Comparison of ENCODE assay signal across 8 cellular contexts in the genomic region with DNA sequence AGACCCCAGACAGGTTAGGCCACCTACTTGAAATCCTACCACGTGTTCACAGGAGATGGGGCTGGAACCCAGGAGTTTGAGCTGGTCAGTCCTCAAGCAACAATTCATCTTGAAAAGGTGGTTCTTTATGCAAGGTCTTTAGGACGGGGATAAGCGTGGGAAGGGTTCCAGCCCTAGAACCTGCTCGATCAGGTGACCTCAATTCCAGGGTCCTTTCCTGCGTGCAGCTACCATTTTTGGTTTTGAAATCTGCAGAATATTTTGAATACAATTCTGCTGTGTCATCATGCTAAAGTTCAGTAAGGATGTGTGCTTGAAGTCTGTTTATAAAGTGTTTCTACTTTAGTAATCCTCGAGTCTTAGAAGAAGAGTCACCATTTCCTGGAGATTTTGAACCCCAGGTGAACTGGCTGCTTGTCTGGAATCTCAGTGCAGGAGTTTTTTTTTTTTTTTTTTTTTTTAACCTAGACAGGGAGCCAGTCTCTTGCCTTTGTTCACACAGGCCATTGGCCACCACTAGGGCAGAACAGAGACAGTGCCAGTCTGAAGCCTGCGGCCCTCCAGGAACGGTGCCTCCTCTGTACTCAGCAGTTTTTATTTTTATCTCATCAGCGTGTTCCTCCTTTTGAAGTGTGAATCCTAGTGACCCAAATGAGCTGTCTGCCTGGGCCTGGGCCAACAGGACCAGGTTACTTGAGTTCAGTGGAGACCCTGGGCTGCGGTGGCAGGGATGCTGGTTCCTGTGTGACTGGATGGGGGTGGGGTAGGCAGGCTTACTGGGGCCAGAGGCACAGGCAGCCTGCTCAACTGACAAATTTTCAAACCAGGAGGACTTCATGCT. TPM values are rescaled to one million over a fixed set of nuclear protein-coding genes. Genes with fewer than 3 reads are reported as not detected.
DNase-seq lines count a peak whose midpoint lies in the region; TF ChIP-seq lines count a peak whose summit lies in the region.

No MANE protein-coding gene starts in this region.

- POLR2A ChIA-PET in SK-N-SH (lab: Yijun Ruan, JAX): no interaction called here

- H3K79me2 ChIP-seq in SK-N-SH (ENCODE audit: insufficient read depth) (no peaks in the 10 kb centered on the region), neural progenitor cell (ENCODE audit: low read depth) (no peaks in the 10 kb centered on the region)

- H3K9me2 ChIP-seq in SK-N-SH: no peaks in the 10 kb centered on the region

- H3K9me3 ChIP-seq in SK-N-SH (no peaks in the 10 kb centered on the region), neural progenitor cell (ENCODE audit: low read depth) (no peaks in the 10 kb centered on the region)

- H3K27ac Mint-ChIP-seq in neural progenitor cell: peak overlapping the region; percentile 31

- H2AFZ ChIP-seq in SK-N-SH (ENCODE audit: low read depth) (peak overlapping the region; percentile 38), neural progenitor cell (replicated peaks) (peak overlapping the region; percentile 8)

- H3K27ac ChIP-seq in SK-N-SH (ENCODE audit: low read depth in 2 of 2, low read length in 1 of 2) (peak overlapping the region; percentile 32 to 87; a peak in 3 of 4 replicates), neural progenitor cell (no peak overlapping the region)

- H3K4me1 ChIP-seq in SK-N-SH (ENCODE audit: control insufficient read depth in 1 of 2, insufficient read depth in 2 of 2, low read depth in 1 of 2, low read length in 1 of 2): peaks cover 18 to 58% of the 10 kb centered on the region in 2 experiments; a peak in 3 of 4 replicates
- H3K4me1 ChIP-seq in neural progenitor cell: peaks cover 30% of the 10 kb centered on the region

- H3K4me2 ChIP-seq in SK-N-SH (peak overlapping the region; percentile 30), neural progenitor cell (no peak overlapping the region)

- no peaks in the 10 kb centered on the region for H3K27me3 ChIP-seq in SK-N-SH (ENCODE audit: insufficient read depth)
- no peaks in the 10 kb centered on the region for H3K27me3 ChIP-seq in neural progenitor cell

- H3K9ac ChIP-seq in SK-N-SH (peak overlapping the region; percentile 18; the same call in 1 of the 2 replicates), neural progenitor cell (no peak overlapping the region)

- H3K4me3 Mint-ChIP-seq in neural progenitor cell: no peak overlapping the region

- H3K4me3 ChIP-seq in SK-N-SH (ENCODE audit: low read depth in 2 of 2, low read length in 1 of 2) (no peak overlapping the region), neural progenitor cell (no peak overlapping the region)

- H3K36me3 ChIP-seq in SK-N-SH (replicated peaks in 1 of 2; ENCODE audit: control insufficient read depth in 1 of 2, insufficient read depth in 2 of 2, low read length in 1 of 2) (no peaks in the 10 kb centered on the region), neural progenitor cell (no peaks in the 10 kb centered on the region)

- H3K36me3 Mint-ChIP-seq in neural progenitor cell: no peaks in the 10 kb centered on the region

- peaks cover 60% of the 10 kb centered on the region for H3K4me1 Mint-ChIP-seq in neural progenitor cell

- TF ChIP-seq RAD21 in SK-N-SH (IDR thresholded peaks at IDR 0.05; ENCODE audit: low read length): no peak

- TF ChIP-seq CTCF in SK-N-SH (IDR thresholded peaks at IDR 0.05): peak; percentile 29; the same call in 1 of the 2 replicates
- no peak for TF ChIP-seq CTCF in neural progenitor cell (IDR thresholded peaks at IDR 0.05)

- TF ChIP-seq EP300 in SK-N-SH (IDR thresholded peaks at IDR 0.05; ENCODE audit: borderline replicate concordance in 1 of 2, low read depth in 1 of 2, low read length in 1 of 2): no peak

- no peaks in the 10 kb centered on the region for H3K27me3 Mint-ChIP-seq in neural progenitor cell (ENCODE audit: insufficient read depth, low read depth)

- no peak for TF ChIP-seq POLR2A in erythroblast (IDR thresholded peaks at IDR 0.05; ENCODE audit: low read length)

- H4K20me1 ChIP-seq in SK-N-SH (ENCODE audit: insufficient read depth) (no peaks in the 10 kb centered on the region), neural progenitor cell (ENCODE audit: low read depth) (no peaks in the 10 kb centered on the region)

- CTCF ChIA-PET in SK-N-SH (lab: Yijun Ruan, JAX): interaction anchor here (1.5 to 2.1 kb wide), 2 partner anchors 16 to 223 kb away, joined by 5 read pairs; no protein-coding TSS in a partner anchor

- peak; percentile 79 for DNase-seq in EL
- DNase-seq in SK-N-SH: peak; percentile 60
- DNase-seq in erythroblast (lab: John Stamatoyannopoulos, UW): peak; percentile 8 to 21
- no peak for DNase-seq in neural progenitor cell (ENCODE audit: low spot score)
- DNase-seq in NCI-H524 treated with DMSO at 0.1 percent for 48 hours (lab: John Stamatoyannopoulos, UW): no peak
- DNase-seq in epidermal melanocyte (ENCODE audit: insufficient read length, low spot score): no peak
- DNase-seq in amniotic stem cell (lab: John Stamatoyannopoulos, UW): no peak
- DNase-seq in NCI-H748 treated with DMSO at 0.1 percent for 48 hours (lab: John Stamatoyannopoulos, UW): no peak

- WGBS in SK-N-SH (ENCODE audit: low lambda C conversion rate): 66% methylated on average over 9 of the region's 10 CpGs

- H3K9me3 Mint-ChIP-seq in neural progenitor cell: no peaks in the 10 kb centered on the region

- no peaks in the 10 kb centered on the region for H3F3A ChIP-seq in SK-N-SH (replicated peaks; ENCODE audit: insufficient read depth)
- peaks cover 3% of the 10 kb centered on the region for H3F3A ChIP-seq in neural progenitor cell (ENCODE audit: low read depth)

TF ChIP-seq in SK-N-SH, 30 proteins besides CTCF, POLR2A, EP300 and RAD21:
- TF ChIP-seq TCF12 (IDR thresholded peaks at IDR 0.05) (0 out of 2 replicates have a peak, but pooled peaks have one; percentile 13), JUND (IDR thresholded peaks at IDR 0.05) (peak; percentile 26; the same call in 1 of the 2 replicates), RXRA (IDR thresholded peaks at IDR 0.05; ENCODE audit: borderline replicate concordance, low read depth) (peak; percentile 62; the same call in 1 of the 2 replicates), GATA2 (CRISPR knock-in tag; IDR thresholded peaks at IDR 0.05) (no peak), FOXJ3 (CRISPR knock-in tag; IDR thresholded peaks at IDR 0.05) (no peak; the same call in 1 of the 2 replicates)

RNA-seq across cellular contexts. Expression of a gene that starts 54.6 kb away (rescaled TPM):
- polyA plus RNA-seq in SK-N-SH (2012; rRNA removed): 2.4 and 5.0 TPM in 2 replicates
- 2.5 and 5.2 TPM in 2 replicates for polyA plus RNA-seq in SK-N-SH (2012; cell fraction: cytosol; rRNA removed)
- 9.3 and 11.4 TPM in 2 replicates for polyA plus RNA-seq in SK-N-SH (2012; cell fraction: nucleus; rRNA removed)
- total RNA-seq in neural progenitor cell (ENCODE audit: low replicate concordance): 1.1 and 6.5 TPM in 2 replicates

Comparison
In these comparisons a context has a peak if more than half of its experiments do, and no peak if none do; other contexts are left out.
1. DNase-seq: peak in EL (single experiment), SK-N-SH (single experiment) and erythroblast (2 of 2); none in neural progenitor cell (single experiment), NCI-H524 treated with DMSO at 0.1 percent for 48 hours (single experiment), epidermal melanocyte (single experiment), amniotic stem cell (single experiment) and NCI-H748 treated with DMSO at 0.1 percent for 48 hours (single experiment).